1 cellular context compared by ENCODE assay signal in genomic region chr22:30575859-30576258, GRCh38.
TF ChIP-seq lines count a peak whose summit lies in the region.

No MANE protein-coding gene starts in this region.

TF ChIP-seq in IMR-90, 13 proteins besides CTCF, POLR2A, EP300 and RAD21:
- no peak for TF ChIP-seq FOS (IDR thresholded peaks at IDR 0.05; ENCODE audit: low read depth, low read length)
- TF ChIP-seq MAFK (IDR thresholded peaks at IDR 0.05; ENCODE audit: low read depth, low read length), result no peak
- no peak for TF ChIP-seq CEBPB (IDR thresholded peaks at IDR 0.05; ENCODE audit: low read depth, low read length)
- no peak for TF ChIP-seq SMC3 (IDR thresholded peaks at IDR 0.05; ENCODE audit: low read depth, low read length)
- TF ChIP-seq ELK1 (IDR thresholded peaks at IDR 0.05; ENCODE audit: borderline replicate concordance, low read depth, low read length), result no peak
- no peak for TF ChIP-seq BHLHE40 (IDR thresholded peaks at IDR 0.05; ENCODE audit: low read depth, low read length)
- no peak for TF ChIP-seq CHD1 (IDR thresholded peaks at IDR 0.05; ENCODE audit: low read depth, low read length)
